9 cellular contexts compared by ENCODE assay signal in genomic region chr15:60589253-60589652, GRCh38.
A peak's percentile ranks its signal among the peaks of the same experiment; 100 is the strongest.
DNase-seq lines count a peak whose midpoint lies in the region; ATAC-seq, FAIRE-seq and TF ChIP-seq lines count a peak whose summit lies in the region.
"Had no signal": no experiment of that assay in that cellular context is flagged by ENCODE, and none has a peak within 500 bp of the region (broad histone marks: within the 10 kb centered on the region; RNA-seq: fewer than 3 reads in every experiment).

No MANE protein-coding gene starts in this region.

- no peaks in the 10 kb centered on the region for H3K9me1 ChIP-seq in endothelial cell of umbilical vein (replicated peaks; ENCODE audit: control insufficient read depth, extremely low read depth, insufficient read depth, low read length)

- H4K20me1 ChIP-seq in endothelial cell of umbilical vein (replicated peaks; ENCODE audit: control insufficient read depth, extremely low read depth, insufficient read depth, low read length) = no peaks in the 10 kb centered on the region

- H2AFZ ChIP-seq in endothelial cell of umbilical vein (ENCODE audit: low read depth, low read length) = no peak overlapping the region

- ATAC-seq in HG02763 (IDR thresholded peaks at IDR 0.05; ENCODE audit: unreplicated experiment) = no peak

- CTCF ChIA-PET in activated CD4-positive, alpha-beta T cell treated with anti-CD3 and anti-CD28 coated beads, Interleukin-2, amount 10 ng/mL, durations not matched to agents 7 days and 5 days (lab: Charles Lee) = no interaction called here
- CTCF ChIA-PET in endothelial cell of umbilical vein (lab: Charles Lee) = interaction anchor here (3.0 to 6.1 kb wide), 2 partner anchors 327 to 462 kb away, joined by 21 to 61 read pairs; no protein-coding TSS in a partner anchor

- H3K4me1 ChIP-seq in endothelial cell of umbilical vein (ENCODE audit: control insufficient read depth, extremely low read depth, insufficient read depth, low read length) = peaks cover 19% of the 10 kb centered on the region

- peak; percentile 63 for DNase-seq in Jurkat, Clone E6-1 (ENCODE audit: low read depth, low spot score)
- DNase-seq in activated CD4-positive, alpha-beta T cell treated with anti-CD3 and anti-CD28 coated beads, Interleukin-2, amount 10 ng/mL, durations not matched to agents 7 days and 5 days = no peak
- DNase-seq in endothelial cell of umbilical vein (ENCODE audit: low read depth, low spot score) (no peak), OCI-M1 (lab: John Stamatoyannopoulos, UW) (no peak), NCI-H1694 (lab: John Stamatoyannopoulos, UW) (no peak), globus pallidus (ENCODE audit: low spot score) (no peak)
- DNase-seq in stimulated activated CD4-positive, alpha-beta T cell treated with anti-CD3 and anti-CD28 coated beads, Interleukin-4, amount 100 ng/mL, for 24 hours = peak; percentile 64

- no peak for FAIRE-seq in endothelial cell of umbilical vein (lab: Jason Lieb, UNC)

- H3K36me3 ChIP-seq in endothelial cell of umbilical vein (ENCODE audit: control insufficient read depth in 2 of 2, extremely low read depth in 1 of 2, insufficient read depth in 2 of 2, low read length in 2 of 2) = no peaks in the 10 kb centered on the region
- H3K36me3 ChIP-seq: neutrophil had no signal

- no TSS peak for BruUV-seq in endothelial cell of umbilical vein (replicated peaks; lab: Mats Ljungman, UMichigan)

- H3K27ac Mint-ChIP-seq in activated CD4-positive, alpha-beta T cell treated with anti-CD3 and anti-CD28 coated beads, Interleukin-2, amount 10 ng/mL, durations not matched to agents 7 days and 5 days = peak overlapping the region; percentile 86

- dilution Hi-C loops in endothelial cell of umbilical vein (cut with MboI; ENCODE audit: extremely low pct_ligation_motif_present, low sequenced_read_pairs) = no loop called here

- H3K4me1 Mint-ChIP-seq in activated CD4-positive, alpha-beta T cell treated with anti-CD3 and anti-CD28 coated beads, Interleukin-2, amount 10 ng/mL, durations not matched to agents 7 days and 5 days = peaks cover 70% of the 10 kb centered on the region

- peaks cover 13% of the 10 kb centered on the region for H3K27me3 Mint-ChIP-seq in activated CD4-positive, alpha-beta T cell treated with anti-CD3 and anti-CD28 coated beads, Interleukin-2, amount 10 ng/mL, durations not matched to agents 7 days and 5 days

- TF ChIP-seq POLR2A in endothelial cell of umbilical vein (IDR thresholded peaks at IDR 0.05; ENCODE audit: low read depth, low read length) = no peak

- peak overlapping the region; percentile 6 for H3K4me2 ChIP-seq in endothelial cell of umbilical vein (ENCODE audit: insufficient read depth, low read length)

- no peak for TF ChIP-seq CTCF in endothelial cell of umbilical vein (IDR thresholded peaks at IDR 0.05; ENCODE audit: extremely low read depth in 1 of 2, insufficient read depth in 1 of 2, low read depth in 1 of 2, low read length in 2 of 2)

- peaks cover 19% of the 10 kb centered on the region for H3K36me3 Mint-ChIP-seq in activated CD4-positive, alpha-beta T cell treated with anti-CD3 and anti-CD28 coated beads, Interleukin-2, amount 10 ng/mL, durations not matched to agents 7 days and 5 days (ENCODE audit: low read depth)

- no peak overlapping the region for H3K9ac ChIP-seq in endothelial cell of umbilical vein (replicated peaks; ENCODE audit: extremely low read depth, insufficient read depth, low read length)

- no peaks in the 10 kb centered on the region for H3K9me3 ChIP-seq in endothelial cell of umbilical vein (replicated peaks; ENCODE audit: control insufficient read depth, insufficient read depth, low read length)
- H3K9me3 ChIP-seq: neutrophil had no signal

- peak overlapping the region; percentile 75 for H3K4me3 Mint-ChIP-seq in activated CD4-positive, alpha-beta T cell treated with anti-CD3 and anti-CD28 coated beads, Interleukin-2, amount 10 ng/mL, durations not matched to agents 7 days and 5 days

- H3K79me2 ChIP-seq in endothelial cell of umbilical vein (ENCODE audit: control insufficient read depth, insufficient read depth, low read length) = peaks cover 25% of the 10 kb centered on the region

- POLR2A ChIA-PET in activated CD4-positive, alpha-beta T cell treated with anti-CD3 and anti-CD28 coated beads, Interleukin-2, amount 10 ng/mL, durations not matched to agents 7 days and 5 days (lab: Charles Lee) = no interaction called here
- POLR2A ChIA-PET in endothelial cell of umbilical vein (lab: Charles Lee) = no interaction called here

- H3K9me3 Mint-ChIP-seq in activated CD4-positive, alpha-beta T cell treated with anti-CD3 and anti-CD28 coated beads, Interleukin-2, amount 10 ng/mL, durations not matched to agents 7 days and 5 days = no peaks in the 10 kb centered on the region

- no peak overlapping the region for H3K27ac ChIP-seq in endothelial cell of umbilical vein (ENCODE audit: insufficient read depth, low read depth, low read length)
- H3K27ac ChIP-seq: neutrophil had no signal

- peak overlapping the region; percentile 29 for H3K4me3 ChIP-seq in Jurkat, Clone E6-1 (ENCODE audit: low read length)
- no peak overlapping the region for H3K4me3 ChIP-seq in endothelial cell of umbilical vein (replicated peaks in 1 of 3; ENCODE audit: insufficient read depth in 1 of 3, low read depth in 1 of 3, low read length in 3 of 3)

- intact Hi-C loops in endothelial cell of umbilical vein (cut with micrococcal nuclease) = loop anchor here (5.0 kb wide), 3 partner anchors 82 to 578 kb away; no protein-coding TSS in a partner anchor

- no peaks in the 10 kb centered on the region for H3K27me3 ChIP-seq in endothelial cell of umbilical vein (ENCODE audit: control insufficient read depth in 2 of 2, insufficient read depth in 2 of 2, low read length in 2 of 2)

TF ChIP-seq in endothelial cell of umbilical vein, 7 proteins besides CTCF, POLR2A, EP300 and RAD21:
- TF ChIP-seq GATA2 (IDR thresholded peaks at IDR 0.05; ENCODE audit: insufficient read depth, insufficient read length, low read depth, low read length) = no peak
- TF ChIP-seq MYC (IDR thresholded peaks at IDR 0.05; ENCODE audit: low read depth, low read length) = no peak
- no peak for TF ChIP-seq EZH2 (IDR thresholded peaks at IDR 0.05; ENCODE audit: borderline replicate concordance, low read depth, low read length, severe bottlenecking)
- TF ChIP-seq JUN (IDR thresholded peaks at IDR 0.05; ENCODE audit: borderline replicate concordance, insufficient read depth, insufficient read length, low read depth) = no peak
- no peak for TF ChIP-seq FOS (IDR thresholded peaks at IDR 0.05; ENCODE audit: borderline replicate concordance, insufficient read depth, low read length)

Comparison
In these comparisons a context has a peak if more than half of its experiments do, and no peak if none do; other contexts are left out.
1. DNase-seq: peak in Jurkat, Clone E6-1 (single experiment) and stimulated activated CD4-positive, alpha-beta T cell treated with anti-CD3 and anti-CD28 coated beads, Interleukin-4, amount 100 ng/mL, for 24 hours (single experiment); none in activated CD4-positive, alpha-beta T cell treated with anti-CD3 and anti-CD28 coated beads, Interleukin-2, amount 10 ng/mL, durations not matched to agents 7 days and 5 days (single experiment), endothelial cell of umbilical vein (single experiment), OCI-M1 (single experiment), NCI-H1694 (single experiment) and globus pallidus (single experiment).